In the genomic region with DNA sequence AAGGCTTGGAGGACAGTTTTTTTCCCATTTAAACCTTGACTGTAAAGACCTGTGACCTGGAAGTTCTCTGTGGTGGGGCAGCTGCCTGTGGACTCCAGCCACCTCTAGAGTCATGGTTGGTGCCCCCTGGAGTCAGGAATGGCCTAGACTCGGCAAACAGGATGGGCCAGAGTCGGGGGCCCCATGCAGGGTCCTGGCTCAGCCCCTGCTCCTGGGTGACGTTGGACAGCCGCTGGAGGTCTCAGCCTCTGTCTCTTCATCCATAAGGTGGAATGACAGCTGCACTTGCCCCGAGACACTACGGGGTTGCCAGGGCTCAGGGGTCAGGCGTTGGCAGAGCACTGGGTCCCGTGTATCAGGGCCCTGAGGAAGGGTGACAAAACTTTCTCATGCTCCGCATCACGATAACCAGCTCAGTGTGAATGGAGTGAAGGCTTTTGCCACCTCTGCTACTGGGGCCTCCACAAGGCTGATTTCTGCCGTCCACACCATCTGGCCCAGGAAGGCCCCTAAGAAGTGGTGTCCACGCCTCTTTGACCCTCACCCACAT, we compare ENCODE assay signal across 26 cellular contexts.
"Had no signal": no experiment of that assay in that cellular context is flagged by ENCODE, and none has a peak within 500 bp of the region (broad histone marks: within the 10 kb centered on the region; RNA-seq: fewer than 3 reads in every experiment).

No MANE protein-coding gene starts in this region.

- DNase-seq: cerebellar nuclear complex; effector CD4-positive, alpha-beta T cell; naive B cell; nephron progenitor cell; occipital lobe; retina; stimulated activated CD4-positive, alpha-beta T cell treated with anti-CD3 and anti-CD28 coated beads, Interleukin-12 subunit alpha, Interleukin-12 subunit beta, amount 100 ng/mL, for 4 hours; stimulated activated CD4-positive, alpha-beta T cell treated with anti-CD3 and anti-CD28 coated beads, Interleukin-1b, Interleukin-23, amount 100 ng/mL, for 48 hours; stimulated activated CD4-positive, alpha-beta T cell treated with anti-CD3 and anti-CD28 coated beads, Interleukin-4, amount 100 ng/mL, for 1 hour; stimulated activated CD8-positive, alpha-beta memory T cell treated with anti-CD3 and anti-CD28 coated beads, Interleukin-4, amount 100 ng/mL, for 48 hours; stimulated activated naive CD4-positive, alpha-beta T cell; stimulated activated naive CD8-positive, alpha-beta T cell treated with anti-CD3 and anti-CD28 coated beads, Interleukin-15, amount 100 ng/mL, for 72 hours; transverse colon; upper lobe of right lung; uterus had no signal

- H3K4me3 ChIP-seq: dorsolateral prefrontal cortex, left lung, lung, mucosa of descending colon, pancreas, smooth muscle cell, suprapubic skin, transverse colon, upper lobe of right lung, uterus had no signal

- H3K4me1 ChIP-seq: left lung, pancreas, transverse colon, upper lobe of right lung, uterus had no signal

- ATAC-seq: left lung; mucosa of descending colon; pancreas; sciatic nerve; stimulated activated naive CD8-positive, alpha-beta T cell treated with anti-CD3 and anti-CD28 coated beads, Interleukin-15, amount 100 ng/mL, for 72 hours; upper lobe of right lung had no signal

- H3K27ac ChIP-seq: dorsolateral prefrontal cortex, left lung, pancreas, suprapubic skin, transverse colon, upper lobe of right lung, uterus had no signal

- H3K36me3 ChIP-seq: left lung, pancreas, suprapubic skin, transverse colon, upper lobe of right lung, uterus had no signal

- H3K9me3 ChIP-seq: mucosa of descending colon, pancreas, suprapubic skin, transverse colon, upper lobe of right lung, uterus had no signal

- H3K4me2 ChIP-seq: smooth muscle cell had no signal

- FAIRE-seq: colon, frontal cortex, keratinocyte, pancreas had no signal
